23 cellular contexts compared by ENCODE assay signal in genomic region chr16:1036121-1036520, GRCh38. TPM values are rescaled to one million over a fixed set of nuclear protein-coding genes. Genes with fewer than 3 reads are reported as not detected.
DNase-seq lines count a peak whose midpoint lies in the region; ATAC-seq, FAIRE-seq and TF ChIP-seq lines count a peak whose summit lies in the region.
"Had no signal": no experiment of that assay in that cellular context is flagged by ENCODE, and none has a peak within 500 bp of the region (broad histone marks: within the 10 kb centered on the region; RNA-seq: fewer than 3 reads in every experiment).

No MANE protein-coding gene starts in this region.

- H3F3A ChIP-seq in MM.1S (ENCODE audit: insufficient read depth, low read length): no peaks in the 10 kb centered on the region

- DNase-seq in HepG2 (ENCODE audit: low spot score) (no peak), right lobe of liver (no peak), RWPE1 (ENCODE audit: low spot score) (peak; percentile 14), glomerular visceral epithelial cell (ENCODE audit: extremely low spot score) (peak; percentile 18), MM.1S (no peak)
- DNase-seq in activated CD4-positive, alpha-beta T cell treated with anti-CD3 and anti-CD28 coated beads, Interleukin-2, amount 50 U/mL, for 4 hours: no peak
- no peak for DNase-seq in activated CD4-positive, alpha-beta memory T cell treated with anti-CD3 and anti-CD28 coated beads, Interleukin-2, amount 10 ng/mL, durations not matched to agents 7 days and 5 days
- DNase-seq: CD8-positive, alpha-beta memory T cell; DMS79 treated with DMSO at 0.1 percent for 48 hours; GOT3; Kasumi-1; NCI-H1417 treated with DMSO at 0.1 percent for 48 hours; NCI-H2029; NCI-H2171 treated with DMSO at 0.1 percent for 48 hours; NCI-H446 treated with DMSO at 0.1 percent for 48 hours; NCI-H774; PC-3; SHP77 had no signal

- peak; percentile 40 for ATAC-seq in HepG2
- no peak for ATAC-seq in right lobe of liver
- no peak for ATAC-seq in GM21447 (IDR thresholded peaks at IDR 0.05; ENCODE audit: unreplicated experiment)

- H3K9me3 ChIP-seq in HepG2 (ENCODE audit: low read length) (peaks cover 11% of the 10 kb centered on the region; the same call in 1 of the 2 replicates), right lobe of liver (no peaks in the 10 kb centered on the region), MM.1S (replicated peaks; ENCODE audit: insufficient read depth, low read length) (no peaks in the 10 kb centered on the region)

- no peaks in the 10 kb centered on the region for H3K9me2 ChIP-seq in MM.1S (replicated peaks; ENCODE audit: insufficient read depth, low read length)

- WGBS in HepG2 (ENCODE audit: low lambda C conversion rate): no CpG with 5 or more reads among the region's 13 CpGs
- WGBS in right lobe of liver (ENCODE audit: insufficient coverage, low coverage, low lambda C conversion rate, missing lambda C conversion rate): 60% methylated on average over 1 of the region's 13 CpGs

- H3K36me3 Mint-ChIP-seq in activated CD4-positive, alpha-beta memory T cell treated with anti-CD3 and anti-CD28 coated beads, Interleukin-2, amount 10 ng/mL, durations not matched to agents 7 days and 5 days (ENCODE audit: low read depth): no peaks in the 10 kb centered on the region
- H3K36me3 Mint-ChIP-seq: CD8-positive, alpha-beta memory T cell; IgD-negative memory B cell had no signal

- H3K27me3 Mint-ChIP-seq in activated CD4-positive, alpha-beta memory T cell treated with anti-CD3 and anti-CD28 coated beads, Interleukin-2, amount 10 ng/mL, durations not matched to agents 7 days and 5 days: no peaks in the 10 kb centered on the region

- H3K4me1 ChIP-seq in HepG2 (ENCODE audit: insufficient read depth, low read length): no peaks in the 10 kb centered on the region
- no peaks in the 10 kb centered on the region for H3K4me1 ChIP-seq in right lobe of liver
- no peaks in the 10 kb centered on the region for H3K4me1 ChIP-seq in MM.1S (ENCODE audit: low read length)

- no TSS peak for BruUV-seq in HepG2 (replicated peaks; lab: Mats Ljungman, UMichigan)

- POLR2A ChIA-PET in HepG2 (lab: Yijun Ruan, JAX) (no interaction called here), RWPE1 (lab: Yijun Ruan, JAX; ENCODE audit: low non-redundant PET) (interaction anchor here (0.6 kb wide), 1 partner anchor 29 kb away, joined by 3 read pairs; no protein-coding TSS in a partner anchor)
- POLR2A ChIA-PET in activated CD4-positive, alpha-beta memory T cell treated with anti-CD3 and anti-CD28 coated beads, Interleukin-2, amount 10 ng/mL, durations not matched to agents 7 days and 5 days (lab: Charles Lee): no interaction called here

- no peaks in the 10 kb centered on the region for H3K4me1 Mint-ChIP-seq in activated CD4-positive, alpha-beta memory T cell treated with anti-CD3 and anti-CD28 coated beads, Interleukin-2, amount 10 ng/mL, durations not matched to agents 7 days and 5 days
- H3K4me1 Mint-ChIP-seq: CD8-positive, alpha-beta memory T cell; IgD-negative memory B cell had no signal

- CTCF ChIA-PET in HepG2 (lab: Yijun Ruan, JAX; ENCODE audit: low intra/inter-chr PET ratio, low total read pairs): no interaction called here
- CTCF ChIA-PET in RWPE1 (lab: Yijun Ruan, JAX): no interaction called here
- CTCF ChIA-PET in activated CD4-positive, alpha-beta memory T cell treated with anti-CD3 and anti-CD28 coated beads, Interleukin-2, amount 10 ng/mL, durations not matched to agents 7 days and 5 days (lab: Charles Lee): no interaction called here

- intact Hi-C loops in HepG2 (cut with micrococcal nuclease; ENCODE audit: unreplicated experiment): no loop called here
- intact Hi-C loops in right lobe of liver (cut with DNase I): loop anchor here in 1 of 2 donors (10.0 kb wide), 1 partner anchor 211 kb away; no protein-coding TSS in a partner anchor

- H3K4me3 ChIP-seq in HepG2 (replicated peaks in 1 of 3; ENCODE audit: insufficient read depth in 1 of 3, low read depth in 2 of 3, low read length in 3 of 3): no peak overlapping the region
- H3K4me3 ChIP-seq in right lobe of liver: no peak overlapping the region
- H3K4me3 ChIP-seq in MM.1S (ENCODE audit: low read length): no peak overlapping the region

- H3K27ac Mint-ChIP-seq in activated CD4-positive, alpha-beta memory T cell treated with anti-CD3 and anti-CD28 coated beads, Interleukin-2, amount 10 ng/mL, durations not matched to agents 7 days and 5 days: no peak overlapping the region
- H3K27ac Mint-ChIP-seq: CD8-positive, alpha-beta memory T cell; IgD-negative memory B cell had no signal

- H3K36me3 ChIP-seq in HepG2 (replicated peaks in 1 of 2; ENCODE audit: control insufficient read depth in 1 of 2, insufficient read depth in 2 of 2, low read length in 2 of 2): no peaks in the 10 kb centered on the region
- no peaks in the 10 kb centered on the region for H3K36me3 ChIP-seq in right lobe of liver
- no peaks in the 10 kb centered on the region for H3K36me3 ChIP-seq in MM.1S (replicated peaks; ENCODE audit: insufficient read depth, low read length)

- H4K20me1 ChIP-seq in HepG2 (ENCODE audit: insufficient read depth, low read length): no peaks in the 10 kb centered on the region
- no peaks in the 10 kb centered on the region for H4K20me1 ChIP-seq in MM.1S (ENCODE audit: insufficient read depth, low read length)

- H3K9me3 Mint-ChIP-seq in activated CD4-positive, alpha-beta memory T cell treated with anti-CD3 and anti-CD28 coated beads, Interleukin-2, amount 10 ng/mL, durations not matched to agents 7 days and 5 days: no peaks in the 10 kb centered on the region
- H3K9me3 Mint-ChIP-seq: CD8-positive, alpha-beta memory T cell; IgD-negative memory B cell had no signal

- no peak for TF ChIP-seq CTCF in HepG2 (CRISPR knock-in tag; IDR thresholded peaks at IDR 0.05)
- no peak for TF ChIP-seq CTCF in right lobe of liver (IDR thresholded peaks at IDR 0.05)
- no peak for TF ChIP-seq CTCF in RWPE1 (conservative IDR thresholded peaks at IDR 0.05; ENCODE audit: low read depth)
- no peak for TF ChIP-seq CTCF in MM.1S (IDR thresholded peaks at IDR 0.05; ENCODE audit: low read length)

- no peak for FAIRE-seq in HepG2 (lab: Jason Lieb, UNC)

- TF ChIP-seq POLR2A in HepG2 (IDR thresholded peaks at IDR 0.05; ENCODE audit: insufficient read depth in 1 of 2, low read depth in 2 of 2, low read length in 2 of 2): no peak
- no peak for TF ChIP-seq POLR2A in right lobe of liver (IDR thresholded peaks at IDR 0.05)

- no peaks in the 10 kb centered on the region for H3K79me2 ChIP-seq in HepG2 (ENCODE audit: insufficient read depth, low read length)
- no peaks in the 10 kb centered on the region for H3K79me2 ChIP-seq in MM.1S (ENCODE audit: low read length)

- H3K27ac ChIP-seq in HepG2 (ENCODE audit: extremely low read length, insufficient read depth, low read length) (no peak overlapping the region), right lobe of liver (no peak overlapping the region), RWPE1 (peak overlapping the region; percentile 86), MM.1S (ENCODE audit: low read length) (no peak overlapping the region)

- in situ Hi-C loops in HepG2 (cut with HindIII; ENCODE audit: extremely low pct_ligation_motif_present, low pct_unique_long_range_greater_than_20kb): no loop called here

- TF ChIP-seq RAD21 in HepG2 (CRISPR knock-in tag; IDR thresholded peaks at IDR 0.05): no peak

- TF ChIP-seq EP300 in HepG2 (IDR thresholded peaks at IDR 0.05; ENCODE audit: low read depth in 2 of 2, low read length in 2 of 2): no peak
- no peak for TF ChIP-seq EP300 in HepG2 (CRISPR knock-in tag; IDR thresholded peaks at IDR 0.05; ENCODE audit: borderline replicate concordance)

- H3K4me3 Mint-ChIP-seq in activated CD4-positive, alpha-beta memory T cell treated with anti-CD3 and anti-CD28 coated beads, Interleukin-2, amount 10 ng/mL, durations not matched to agents 7 days and 5 days: no peak overlapping the region
- H3K4me3 Mint-ChIP-seq: CD8-positive, alpha-beta memory T cell; IgD-negative memory B cell had no signal

- H3K9ac ChIP-seq in HepG2 (ENCODE audit: insufficient read depth, low read depth, low read length) (no peak overlapping the region), MM.1S (ENCODE audit: low read length) (no peak overlapping the region)

- H2AFZ ChIP-seq in HepG2 (ENCODE audit: low read length) (no peak overlapping the region), MM.1S (ENCODE audit: low read length) (no peak overlapping the region)

- peaks cover 12 to 50% of the 10 kb centered on the region in 2 experiments for H3K27me3 ChIP-seq in HepG2 (ENCODE audit: control insufficient read depth in 1 of 2, insufficient read depth in 2 of 2, low read length in 2 of 2)
- no peaks in the 10 kb centered on the region for H3K27me3 ChIP-seq in right lobe of liver
- peaks cover 68% of the 10 kb centered on the region for H3K27me3 ChIP-seq in MM.1S (replicated peaks; ENCODE audit: insufficient read depth, low read length)

- no peak overlapping the region for H3K4me2 ChIP-seq in HepG2 (ENCODE audit: low read depth, low read length)
- no peak overlapping the region for H3K4me2 ChIP-seq in MM.1S (ENCODE audit: low read depth, low read length)

RNA-seq across cellular contexts. Expression of gene SSTR5, which starts 36.4 kb away (rescaled TPM):
- total RNA-seq in HepG2 (2016; rRNA removed; fragmentation: Illumina TruSeq; extraction: Trizol): 0.14 and 0.49 TPM in 2 replicates
- total RNA-seq in HepG2 (2016; cell fraction: cytosol; rRNA removed; fragmentation: Illumina TruSeq; extraction: Trizol; ENCODE audit: low read depth): 0.18 TPM in 1 of 2 replicates, not detected in the other
- total RNA-seq in HepG2 (2016; cell fraction: insoluble cytoplasmic fraction; rRNA removed; fragmentation: Illumina TruSeq; extraction: Trizol): 0.22 TPM in 1 of 2 replicates, not detected in the other
- total RNA-seq in HepG2 (2016; cell fraction: membrane; rRNA removed; fragmentation: Illumina TruSeq; extraction: Trizol): 0.14 and 0.15 TPM in 2 replicates
- not detected in 2 replicates for total RNA-seq in HepG2 (2016; cell fraction: nucleus; rRNA removed; fragmentation: Illumina TruSeq; extraction: Trizol)
- polyA plus RNA-seq in HepG2 (2011; rRNA removed): 0.20 and 0.26 TPM in 2 replicates
- 0.55 and 0.79 TPM in 2 replicates for polyA plus RNA-seq in HepG2 (2011; cell fraction: cytosol; rRNA removed)
- polyA plus RNA-seq in HepG2 (2011; cell fraction: nucleus; rRNA removed): 0.55 and 0.62 TPM in 2 replicates
- 1.3 and 2.0 TPM in 2 replicates for polyA plus RNA-seq in HepG2 (2012)
- polyA plus RNA-seq in HepG2 (2016; cell fraction: cytosol; fragmentation: Illumina TruSeq; extraction: Trizol; ENCODE audit: low read depth): not detected in 2 replicates
- not detected in 2 replicates for polyA plus RNA-seq in HepG2 (2016; cell fraction: insoluble cytoplasmic fraction; fragmentation: Illumina TruSeq; extraction: Trizol; ENCODE audit: low read depth)
- 0.18 TPM in 1 of 2 replicates, not detected in the other for polyA plus RNA-seq in HepG2 (2016; cell fraction: membrane; fragmentation: Illumina TruSeq; extraction: Trizol; ENCODE audit: low read depth)
- 0.36 TPM in 1 of 2 replicates, not detected in the other for polyA plus RNA-seq in HepG2 (2016; cell fraction: nucleus; fragmentation: Illumina TruSeq; extraction: Trizol; ENCODE audit: insufficient read depth, low read depth)
- 0.26 and 1.1 TPM in 2 replicates for polyA minus RNA-seq in HepG2 (2011; rRNA and poly(A)+ RNA removed; ENCODE audit: low replicate concordance)
- 0.44 and 0.59 TPM in 2 replicates for polyA minus RNA-seq in HepG2 (2011; cell fraction: cytosol; rRNA and poly(A)+ RNA removed)
- 0.26 TPM in 1 of 2 replicates, not detected in the other for polyA minus RNA-seq in HepG2 (2011; cell fraction: nucleus; rRNA and poly(A)+ RNA removed)
- total RNA-seq in right lobe of liver: not detected
- not detected for total RNA-seq in activated CD4-positive, alpha-beta memory T cell treated with anti-CD3 and anti-CD28 coated beads, Interleukin-2, amount 10 ng/mL, durations not matched to agents 7 days and 5 days
- total RNA-seq: A172; CD8-positive, alpha-beta memory T cell; G401 had no signal
- polyA plus RNA-seq: BJ; CD8-positive, alpha-beta memory T cell; IgD-negative memory B cell had no signal

RNA-seq across cellular contexts. Expression of gene SOX8, which starts 54.6 kb away (rescaled TPM):
- 0.15 and 0.20 TPM in 2 replicates for total RNA-seq in HepG2 (2016; rRNA removed; fragmentation: Illumina TruSeq; extraction: Trizol)
- not detected in 2 replicates for total RNA-seq in HepG2 (2016; cell fraction: cytosol; rRNA removed; fragmentation: Illumina TruSeq; extraction: Trizol; ENCODE audit: low read depth)
- total RNA-seq in HepG2 (2016; cell fraction: insoluble cytoplasmic fraction; rRNA removed; fragmentation: Illumina TruSeq; extraction: Trizol): 0.21 and 0.28 TPM in 2 replicates
- 0.19 and 0.31 TPM in 2 replicates for total RNA-seq in HepG2 (2016; cell fraction: membrane; rRNA removed; fragmentation: Illumina TruSeq; extraction: Trizol)
- 0.22 TPM in 1 of 2 replicates, not detected in the other for total RNA-seq in HepG2 (2016; cell fraction: nucleus; rRNA removed; fragmentation: Illumina TruSeq; extraction: Trizol)
- 0.28 and 0.34 TPM in 2 replicates for polyA plus RNA-seq in HepG2 (2011; rRNA removed)
- polyA plus RNA-seq in HepG2 (2011; cell fraction: cytosol; rRNA removed): 0.32 and 0.42 TPM in 2 replicates
- polyA plus RNA-seq in HepG2 (2011; cell fraction: nucleus; rRNA removed): 3.2 and 3.6 TPM in 2 replicates
- 0.25 and 0.61 TPM in 2 replicates for polyA plus RNA-seq in HepG2 (2012)
- polyA plus RNA-seq in HepG2 (2016; cell fraction: cytosol; fragmentation: Illumina TruSeq; extraction: Trizol; ENCODE audit: low read depth): 0.06 and 0.08 TPM in 2 replicates
- 0.33 and 0.39 TPM in 2 replicates for polyA plus RNA-seq in HepG2 (2016; cell fraction: insoluble cytoplasmic fraction; fragmentation: Illumina TruSeq; extraction: Trizol; ENCODE audit: low read depth)
- polyA plus RNA-seq in HepG2 (2016; cell fraction: membrane; fragmentation: Illumina TruSeq; extraction: Trizol; ENCODE audit: low read depth): 0.20 TPM in 1 of 2 replicates, not detected in the other
- polyA plus RNA-seq in HepG2 (2016; cell fraction: nucleus; fragmentation: Illumina TruSeq; extraction: Trizol; ENCODE audit: insufficient read depth, low read depth): 0.55 and 0.61 TPM in 2 replicates
- polyA minus RNA-seq in HepG2 (2011; rRNA and poly(A)+ RNA removed; ENCODE audit: low replicate concordance): 0.09 and 0.42 TPM in 2 replicates
- polyA minus RNA-seq in HepG2 (2011; cell fraction: cytosol; rRNA and poly(A)+ RNA removed): 0.30 TPM in 1 of 2 replicates, not detected in the other
- 0.25 and 0.39 TPM in 2 replicates for polyA minus RNA-seq in HepG2 (2011; cell fraction: nucleus; rRNA and poly(A)+ RNA removed)
- under 1 TPM in 3 of 6 experiments, not detected in 3; 0.07 to 0.13 (median 0.09) TPM for total RNA-seq in right lobe of liver
- total RNA-seq in activated CD4-positive, alpha-beta memory T cell treated with anti-CD3 and anti-CD28 coated beads, Interleukin-2, amount 10 ng/mL, durations not matched to agents 7 days and 5 days: under 1 TPM; 0.10 to 0.13 TPM

RNA-seq across cellular contexts. Expression of gene C1QTNF8, which starts 59.9 kb away (rescaled TPM):
- total RNA-seq in HepG2 (2016; rRNA removed; fragmentation: Illumina TruSeq; extraction: Trizol): 0.09 TPM in 1 of 2 replicates, not detected in the other
- 0.20 TPM in 1 of 2 replicates, not detected in the other for total RNA-seq in HepG2 (2016; cell fraction: cytosol; rRNA removed; fragmentation: Illumina TruSeq; extraction: Trizol; ENCODE audit: low read depth)
- not detected in 2 replicates for total RNA-seq in HepG2 (2016; cell fraction: insoluble cytoplasmic fraction; rRNA removed; fragmentation: Illumina TruSeq; extraction: Trizol)
- not detected in 2 replicates for total RNA-seq in HepG2 (2016; cell fraction: membrane; rRNA removed; fragmentation: Illumina TruSeq; extraction: Trizol)
- 0.22 TPM in 1 of 2 replicates, not detected in the other for total RNA-seq in HepG2 (2016; cell fraction: nucleus; rRNA removed; fragmentation: Illumina TruSeq; extraction: Trizol)
- polyA plus RNA-seq in HepG2 (2011; rRNA removed): not detected in 2 replicates
- not detected in 2 replicates for polyA plus RNA-seq in HepG2 (2011; cell fraction: cytosol; rRNA removed)
- polyA plus RNA-seq in HepG2 (2011; cell fraction: nucleus; rRNA removed): 0.13 TPM in 1 of 2 replicates, not detected in the other
- polyA plus RNA-seq in HepG2 (2012): not detected in 2 replicates
- not detected in 2 replicates for polyA plus RNA-seq in HepG2 (2016; cell fraction: cytosol; fragmentation: Illumina TruSeq; extraction: Trizol; ENCODE audit: low read depth)
- not detected in 2 replicates for polyA plus RNA-seq in HepG2 (2016; cell fraction: insoluble cytoplasmic fraction; fragmentation: Illumina TruSeq; extraction: Trizol; ENCODE audit: low read depth)
- not detected in 2 replicates for polyA plus RNA-seq in HepG2 (2016; cell fraction: membrane; fragmentation: Illumina TruSeq; extraction: Trizol; ENCODE audit: low read depth)
- polyA plus RNA-seq in HepG2 (2016; cell fraction: nucleus; fragmentation: Illumina TruSeq; extraction: Trizol; ENCODE audit: insufficient read depth, low read depth): not detected in 2 replicates
- polyA minus RNA-seq in HepG2 (2011; rRNA and poly(A)+ RNA removed; ENCODE audit: low replicate concordance): not detected in 2 replicates
- polyA minus RNA-seq in HepG2 (2011; cell fraction: cytosol; rRNA and poly(A)+ RNA removed): not detected in 2 replicates
- polyA minus RNA-seq in HepG2 (2011; cell fraction: nucleus; rRNA and poly(A)+ RNA removed): not detected in 2 replicates
- not detected for total RNA-seq in right lobe of liver
- total RNA-seq in activated CD4-positive, alpha-beta memory T cell treated with anti-CD3 and anti-CD28 coated beads, Interleukin-2, amount 10 ng/mL, durations not matched to agents 7 days and 5 days: not detected
- total RNA-seq: CD8-positive, alpha-beta memory T cell; PC-3 had no signal
- polyA plus RNA-seq: BJ; CD8-positive, alpha-beta memory T cell; IgD-negative memory B cell had no signal

Comparison
In these comparisons a context has a peak if more than half of its experiments do, and no peak if none do; other contexts are left out.
1. DNase-seq: peak in RWPE1 (single experiment) and glomerular visceral epithelial cell (single experiment); none in HepG2 (single experiment), right lobe of liver (0 of 3), MM.1S (single experiment), activated CD4-positive, alpha-beta T cell treated with anti-CD3 and anti-CD28 coated beads, Interleukin-2, amount 50 U/mL, for 4 hours (0 of 2) and activated CD4-positive, alpha-beta memory T cell treated with anti-CD3 and anti-CD28 coated beads, Interleukin-2, amount 10 ng/mL, durations not matched to agents 7 days and 5 days (single experiment).